24 cellular contexts compared by ENCODE assay signal in genomic region chr13:106197506-106197905, GRCh38.
"Had no signal": no experiment of that assay in that cellular context is flagged by ENCODE, and none has a peak within 500 bp of the region (broad histone marks: within the 10 kb centered on the region; RNA-seq: fewer than 3 reads in every experiment).

No MANE protein-coding gene starts in this region.

- DNase-seq: head of caudate nucleus; hippocampal formation; left cardiac atrium; left lung; lower lobe of right lung; mammary epithelial cell; mesenchymal stem cell; natural killer cell; pancreas; posterior cingulate gyrus; right lobe of liver; stimulated activated CD4-positive, alpha-beta T cell treated with anti-CD3 and anti-CD28 coated beads, Interleukin-1b, Interleukin-23, amount 100 ng/mL, for 48 hours; stimulated activated CD4-positive, alpha-beta T cell treated with anti-CD3 and anti-CD28 coated beads, Interleukin-2, amount 100 ng/mL, for 48 hours; stimulated activated naive B cell treated with anti-CD40 and anti-IgM and Interleukin-4, amounts not matched to agents 10 μg/mL and 1 μg/mL and 100 μg/mL, for 72 hours; stimulated activated naive CD8-positive, alpha-beta T cell treated with anti-CD3 and anti-CD28 coated beads, Interleukin-15, Interleukin-2, amounts not matched to agents 100 U/mL and 50 U/mL, for 24 hours; stomach; testis; thyroid gland; trophoblast cell; upper lobe of right lung had no signal

- ATAC-seq: left cardiac atrium; left lung; lower lobe of right lung; natural killer cell; pancreas; right lobe of liver; stimulated activated naive B cell treated with anti-CD40 and anti-IgM and Interleukin-4, amounts not matched to agents 10 μg/mL and 1 μg/mL and 100 μg/mL, for 72 hours; stimulated activated naive CD8-positive, alpha-beta T cell treated with anti-CD3 and anti-CD28 coated beads, Interleukin-15, Interleukin-2, amounts not matched to agents 100 U/mL and 50 U/mL, for 24 hours; upper lobe of right lung had no signal

- H3K4me1 ChIP-seq: left lung, lower lobe of right lung, pancreas, prostate gland, right atrium auricular region, right lobe of liver, stomach, testis, thyroid gland, upper lobe of right lung had no signal

- H3K4me3 ChIP-seq: left lung, lower lobe of right lung, pancreas, prostate gland, right atrium auricular region, right lobe of liver, smooth muscle cell, stomach, testis, thyroid gland, upper lobe of right lung had no signal

- H3K9me3 ChIP-seq: left lung, lower lobe of right lung, pancreas, prostate gland, right atrium auricular region, right lobe of liver, stomach, testis, thyroid gland, upper lobe of right lung had no signal

- FAIRE-seq: pancreas, urothelium cell line had no signal

- H3K36me3 ChIP-seq: left lung, lower lobe of right lung, pancreas, prostate gland, right atrium auricular region, right lobe of liver, stomach, thyroid gland, upper lobe of right lung had no signal

- H3K27ac ChIP-seq: left lung, lower lobe of right lung, pancreas, prostate gland, right atrium auricular region, right lobe of liver, stomach, testis, thyroid gland, upper lobe of right lung had no signal

- H3K27me3 ChIP-seq: left lung, pancreas, right atrium auricular region, right lobe of liver, stomach, testis, thyroid gland, upper lobe of right lung had no signal
